Comparison of ENCODE assay signal across 19 cellular contexts in the genomic region with DNA sequence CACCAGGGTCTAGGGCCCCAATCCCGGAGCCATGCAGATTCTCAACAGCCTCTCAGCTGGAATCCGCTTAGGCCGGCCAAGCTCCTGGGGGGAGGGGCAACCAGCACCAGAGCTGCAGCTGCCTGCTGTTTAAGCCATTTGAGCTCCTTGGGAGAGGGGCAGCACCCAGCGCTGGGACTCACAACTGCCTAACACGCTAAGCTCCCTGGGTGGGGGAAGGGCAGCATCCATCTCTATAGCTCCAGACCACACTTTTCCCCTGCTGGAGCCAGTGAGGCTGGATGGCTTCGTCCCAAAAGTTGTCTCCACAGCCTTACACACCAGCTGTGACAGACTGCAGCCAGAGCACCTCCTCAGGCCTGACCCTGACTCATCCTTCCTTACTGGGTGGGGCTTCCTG. TPM values are rescaled to one million over a fixed set of nuclear protein-coding genes. Genes with fewer than 3 reads are reported as not detected.
DNase-seq lines count a peak whose midpoint lies in the region; ATAC-seq and TF ChIP-seq lines count a peak whose summit lies in the region.
"Had no signal": no experiment of that assay in that cellular context is flagged by ENCODE, and none has a peak within 500 bp of the region (broad histone marks: within the 10 kb centered on the region; RNA-seq: fewer than 3 reads in every experiment).

No MANE protein-coding gene starts in this region.

- no peaks in the 10 kb centered on the region for H3K9me3 ChIP-seq in RWPE2 (ENCODE audit: severe bottlenecking)
- H3K9me3 ChIP-seq in CD4-positive, alpha-beta memory T cell (ENCODE audit: control insufficient read depth in 1 of 2, low read length in 2 of 2): no peaks in the 10 kb centered on the region

- no peak overlapping the region for H3K4me3 ChIP-seq in HFF-Myc (replicated peaks; ENCODE audit: low read depth, low read length)
- H3K4me3 ChIP-seq in RWPE2 (ENCODE audit: severe bottlenecking): no peak overlapping the region
- no peak overlapping the region for H3K4me3 ChIP-seq in CD4-positive, alpha-beta memory T cell (ENCODE audit: low read length in 2 of 2)

- DNase-seq in AG08396 (ENCODE audit: low spot score): peak; percentile 31
- DNase-seq in HFF-Myc (ENCODE audit: extremely low read depth, low read depth): peak; percentile 41
- DNase-seq in RWPE2 (ENCODE audit: low spot score): no peak
- peak; percentile 7 for DNase-seq in hepatic stellate cell (ENCODE audit: low spot score)
- DNase-seq in activated T-cell treated with anti-CD3 and anti-CD28 coated beads, Interleukin-2, amount 50 U/mL, for 4 hours: no peak
- DNase-seq in CD4-positive, alpha-beta memory T cell: no peak
- no peak for DNase-seq in activated naive CD4-positive, alpha-beta T cell treated with anti-CD3 and anti-CD28 coated beads, Interleukin-2, amount 50 U/mL, for 72 hours (ENCODE audit: low spot score in 2 of 2)
- DNase-seq: activated CD4-positive, alpha-beta T cell treated with anti-CD3 and anti-CD28 coated beads for 36 hours; DMS153; NCI-H1694; NCI-H774; stimulated activated CD4-positive, alpha-beta T cell treated with anti-CD3 and anti-CD28 coated beads, Interleukin-12 subunit alpha, Interleukin-12 subunit beta, amount 100 ng/mL, for 4 hours; T-helper 17 cell had no signal

- CTCF ChIA-PET in CD4-positive, alpha-beta memory T cell (lab: Charles Lee; ENCODE audit: partially characterized antibody): no interaction called here

- intact Hi-C loops in CD4-positive, alpha-beta memory T cell (cut with micrococcal nuclease): no loop called here

- TF ChIP-seq CTCF in HFF-Myc (IDR thresholded peaks at IDR 0.05; ENCODE audit: low read depth, low read length, missing control alignments): no peak
- TF ChIP-seq CTCF in RWPE2 (IDR thresholded peaks at IDR 0.05; ENCODE audit: poor library complexity, severe bottlenecking): no peak

- H3K4me1 Mint-ChIP-seq in activated T-cell treated with anti-CD3 and anti-CD28 coated beads, Interleukin-2, amount 50 U/mL, for 4 hours (ENCODE audit: low read depth): no peaks in the 10 kb centered on the region
- H3K4me1 Mint-ChIP-seq in CD4-positive, alpha-beta memory T cell: no peaks in the 10 kb centered on the region
- H3K4me1 Mint-ChIP-seq: activated CD4-positive, alpha-beta T cell treated with anti-CD3 and anti-CD28 coated beads for 36 hours; central memory CD8-positive, alpha-beta T cell; T-helper 17 cell had no signal

- H3K27me3 ChIP-seq in RWPE2 (ENCODE audit: insufficient read depth, poor library complexity, severe bottlenecking): no peaks in the 10 kb centered on the region
- no peaks in the 10 kb centered on the region for H3K27me3 ChIP-seq in CD4-positive, alpha-beta memory T cell (ENCODE audit: insufficient read depth, low read length)

- ATAC-seq in RWPE2 (ENCODE audit: low read depth) (peak; percentile 40; the same call in 1 of the 3 replicates), HG03342 (IDR thresholded peaks at IDR 0.05; ENCODE audit: unreplicated experiment) (no peak)
- no peak for ATAC-seq in activated T-cell treated with anti-CD3 and anti-CD28 coated beads, Interleukin-2, amount 50 U/mL, for 4 hours
- no peak for ATAC-seq in activated naive CD4-positive, alpha-beta T cell treated with anti-CD3 and anti-CD28 coated beads, Interleukin-2, amount 50 U/mL, for 72 hours
- ATAC-seq: activated CD4-positive, alpha-beta T cell treated with anti-CD3 and anti-CD28 coated beads for 36 hours; left colon; T-helper 17 cell had no signal

- H3K27ac ChIP-seq in RWPE2 (ENCODE audit: poor library complexity, severe bottlenecking): no peak overlapping the region
- no peak overlapping the region for H3K27ac ChIP-seq in CD4-positive, alpha-beta memory T cell (ENCODE audit: low read depth, low read length)
- H3K27ac ChIP-seq: RWPE1 had no signal

- H3K4me3 Mint-ChIP-seq in activated T-cell treated with anti-CD3 and anti-CD28 coated beads, Interleukin-2, amount 50 U/mL, for 4 hours: no peak overlapping the region
- no peak overlapping the region for H3K4me3 Mint-ChIP-seq in CD4-positive, alpha-beta memory T cell
- H3K4me3 Mint-ChIP-seq: activated CD4-positive, alpha-beta T cell treated with anti-CD3 and anti-CD28 coated beads for 36 hours; activated naive CD8-positive, alpha-beta T cell; central memory CD8-positive, alpha-beta T cell; T-helper 17 cell had no signal

- H3K36me3 Mint-ChIP-seq in activated T-cell treated with anti-CD3 and anti-CD28 coated beads, Interleukin-2, amount 50 U/mL, for 4 hours (ENCODE audit: insufficient read depth): no peaks in the 10 kb centered on the region
- H3K36me3 Mint-ChIP-seq in CD4-positive, alpha-beta memory T cell: no peaks in the 10 kb centered on the region
- H3K36me3 Mint-ChIP-seq in activated naive CD4-positive, alpha-beta T cell treated with anti-CD3 and anti-CD28 coated beads, Interleukin-2, amount 50 U/mL, for 72 hours: peaks cover 0 to 4% of the 10 kb centered on the region in 2 donors
- H3K36me3 Mint-ChIP-seq: activated naive CD8-positive, alpha-beta T cell had no signal

- POLR2A ChIA-PET in CD4-positive, alpha-beta memory T cell (lab: Charles Lee; ENCODE audit: partially characterized antibody): no interaction called here

- H3K9me3 Mint-ChIP-seq in activated T-cell treated with anti-CD3 and anti-CD28 coated beads, Interleukin-2, amount 50 U/mL, for 4 hours: no peaks in the 10 kb centered on the region
- peaks cover 0 to 6% (median 1%) of the 10 kb centered on the region in 8 donors for H3K9me3 Mint-ChIP-seq in CD4-positive, alpha-beta memory T cell
- H3K9me3 Mint-ChIP-seq in activated naive CD4-positive, alpha-beta T cell treated with anti-CD3 and anti-CD28 coated beads, Interleukin-2, amount 50 U/mL, for 72 hours: peaks cover 8 to 11% of the 10 kb centered on the region in 2 donors

- no peaks in the 10 kb centered on the region for H3K36me3 ChIP-seq in RWPE2 (ENCODE audit: low read depth)
- no peaks in the 10 kb centered on the region for H3K36me3 ChIP-seq in CD4-positive, alpha-beta memory T cell (ENCODE audit: insufficient read depth, low read length)

- H3K27me3 Mint-ChIP-seq in activated T-cell treated with anti-CD3 and anti-CD28 coated beads, Interleukin-2, amount 50 U/mL, for 4 hours (ENCODE audit: low read depth): peaks cover 8% of the 10 kb centered on the region
- peaks cover 3 to 9% of the 10 kb centered on the region in 2 donors for H3K27me3 Mint-ChIP-seq in CD4-positive, alpha-beta memory T cell
- H3K27me3 Mint-ChIP-seq: T-helper 17 cell had no signal

- no peak overlapping the region for H3K27ac Mint-ChIP-seq in CD4-positive, alpha-beta memory T cell
- H3K27ac Mint-ChIP-seq in activated naive CD4-positive, alpha-beta T cell treated with anti-CD3 and anti-CD28 coated beads, Interleukin-2, amount 50 U/mL, for 72 hours: no peak overlapping the region
- H3K27ac Mint-ChIP-seq: activated CD4-positive, alpha-beta T cell treated with anti-CD3 and anti-CD28 coated beads for 36 hours; activated naive CD8-positive, alpha-beta T cell; T-helper 17 cell had no signal

- no peaks in the 10 kb centered on the region for H3K4me1 ChIP-seq in RWPE2 (ENCODE audit: insufficient read depth, poor library complexity, severe bottlenecking)
- H3K4me1 ChIP-seq in CD4-positive, alpha-beta memory T cell (ENCODE audit: insufficient read depth, low read length): no peaks in the 10 kb centered on the region

RNA-seq across cellular contexts. Expression of gene PTGFR, which starts 6.9 kb away (rescaled TPM):
- not detected for total RNA-seq in activated T-cell treated with anti-CD3 and anti-CD28 coated beads, Interleukin-2, amount 50 U/mL, for 4 hours
- total RNA-seq in CD4-positive, alpha-beta memory T cell: not detected
- polyA plus RNA-seq in CD4-positive, alpha-beta memory T cell: not detected
- total RNA-seq in activated naive CD4-positive, alpha-beta T cell treated with anti-CD3 and anti-CD28 coated beads, Interleukin-2, amount 50 U/mL, for 72 hours: not detected
- total RNA-seq: activated CD4-positive, alpha-beta T cell treated with anti-CD3 and anti-CD28 coated beads for 36 hours; progenitor cell of endocrine pancreas; T-helper 17 cell had no signal

Comparison
In these comparisons a context has a peak if more than half of its experiments do, and no peak if none do; other contexts are left out.
1. DNase-seq: peak in AG08396 (single experiment), HFF-Myc (single experiment) and hepatic stellate cell (single experiment); none in RWPE2 (single experiment), activated T-cell treated with anti-CD3 and anti-CD28 coated beads, Interleukin-2, amount 50 U/mL, for 4 hours (single experiment), CD4-positive, alpha-beta memory T cell (0 of 5) and activated naive CD4-positive, alpha-beta T cell treated with anti-CD3 and anti-CD28 coated beads, Interleukin-2, amount 50 U/mL, for 72 hours (0 of 2).